27 cellular contexts compared by ENCODE assay signal in the genomic region with DNA sequence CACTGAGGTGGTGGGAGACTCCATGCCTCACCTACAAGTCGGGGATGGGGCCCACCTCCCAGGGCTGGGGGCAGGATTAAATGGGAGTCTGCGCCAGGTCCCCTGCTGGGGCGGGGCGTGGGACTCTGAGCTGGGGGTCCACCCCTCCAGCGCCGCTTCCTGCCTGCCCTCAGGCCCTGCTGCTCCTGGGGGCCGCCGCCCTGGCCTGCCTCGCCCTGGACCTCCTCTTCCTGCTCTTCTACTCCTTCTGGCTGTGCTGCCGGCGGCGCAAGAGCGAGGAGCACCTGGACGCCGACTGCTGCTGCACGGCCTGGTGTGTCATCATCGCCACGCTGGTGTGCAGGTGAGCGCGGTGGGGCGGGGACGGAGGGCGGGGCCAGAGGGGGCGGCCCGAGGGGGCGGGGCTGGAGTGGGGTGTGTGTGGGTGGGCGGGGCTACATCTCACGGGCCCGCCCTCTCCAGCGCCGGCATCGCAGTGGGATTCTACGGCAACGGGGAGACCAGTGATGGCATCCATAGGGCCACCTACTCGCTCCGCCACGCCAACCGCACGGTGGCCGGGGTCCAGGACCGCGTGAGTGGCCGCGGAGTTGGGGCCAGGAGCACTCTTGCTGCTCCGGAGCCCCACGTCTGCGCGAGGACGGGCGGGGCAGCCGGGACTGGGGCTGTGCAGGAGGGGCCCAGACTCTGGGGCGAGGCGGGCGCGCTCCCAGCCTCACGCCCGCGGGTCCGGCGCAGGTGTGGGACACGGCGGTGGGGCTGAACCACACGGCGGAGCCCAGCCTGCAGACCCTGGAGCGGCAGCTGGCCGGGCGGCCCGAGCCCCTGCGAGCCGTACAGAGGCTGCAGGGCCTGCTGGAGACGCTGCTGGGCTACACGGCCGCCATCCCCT. TPM values are rescaled to one million over a fixed set of nuclear protein-coding genes. Genes with fewer than 3 reads are reported as not detected.
DNase-seq lines count a peak whose midpoint lies in the region; ATAC-seq, FAIRE-seq and TF ChIP-seq lines count a peak whose summit lies in the region.
"Had no signal": no experiment of that assay in that cellular context is flagged by ENCODE, and none has a peak within 500 bp of the region (broad histone marks: within the 10 kb centered on the region; RNA-seq: fewer than 3 reads in every experiment).

No MANE protein-coding gene starts in this region.

- H3K4me3 ChIP-seq in right atrium auricular region: no peak overlapping the region
- H3K4me3 ChIP-seq in Panc1 (ENCODE audit: low read depth in 2 of 2, low read length in 2 of 2): no peak overlapping the region
- H3K4me3 ChIP-seq in iPS-15b (ENCODE audit: low read depth, low read length): peak overlapping the region; percentile 26
- H3K4me3 ChIP-seq: esophagus muscularis mucosa, gastrocnemius medialis, MG63, psoas muscle, vagina had no signal

- BruUV-seq in Panc1 (replicated peaks; lab: Mats Ljungman, UMichigan): no TSS peak

- H3K27me3 ChIP-seq in right atrium auricular region (no peaks in the 10 kb centered on the region), Panc1 (ENCODE audit: control insufficient read depth, insufficient read depth, low read length) (no peaks in the 10 kb centered on the region), iPS-15b (ENCODE audit: control insufficient read depth, insufficient read depth, low read length) (no peaks in the 10 kb centered on the region)
- H3K27me3 ChIP-seq: esophagus muscularis mucosa, gastrocnemius medialis, MG63, neutrophil, vagina had no signal

- CTCF ChIA-PET in Panc1 (lab: Charles Lee): no interaction called here

- POLR2A ChIA-PET in Panc1 (lab: Charles Lee): no interaction called here

- intact Hi-C loops in left ventricle myocardium superior (cut with micrococcal nuclease): no loop called here
- intact Hi-C loops in Panc1 (cut with micrococcal nuclease; ENCODE audit: unreplicated experiment): no loop called here

- H3K36me3 ChIP-seq in right atrium auricular region: peaks cover 22% of the 10 kb centered on the region
- H3K36me3 ChIP-seq in Panc1 (ENCODE audit: control insufficient read depth, insufficient read depth, low read length): peaks cover 2% of the 10 kb centered on the region; the same call in 1 of the 2 replicates
- H3K36me3 ChIP-seq in iPS-15b (ENCODE audit: control insufficient read depth, insufficient read depth, low read length): peaks cover 26% of the 10 kb centered on the region
- H3K36me3 ChIP-seq: gastrocnemius medialis had no signal

- FAIRE-seq in urothelium cell line (lab: Jason Lieb, UNC): peak; percentile 86

- H3K4me1 ChIP-seq in right atrium auricular region: peaks cover 0 to 25% of the 10 kb centered on the region in 2 donors
- peaks cover 38% of the 10 kb centered on the region for H3K4me1 ChIP-seq in Panc1 (ENCODE audit: control insufficient read depth, insufficient read depth, low read length)
- H3K4me1 ChIP-seq in iPS-15b (ENCODE audit: control insufficient read depth, insufficient read depth, low read length): no peaks in the 10 kb centered on the region

- DNase-seq in left ventricle myocardium superior (peak; percentile 25), right atrium auricular region (ENCODE audit: low spot score) (no peak), Panc1 (ENCODE audit: low read depth, low spot score) (no peak), urothelium cell line (ENCODE audit: low spot score) (peak; percentile 66)
- no peak for DNase-seq in stimulated activated naive CD4-positive, alpha-beta T cell treated with Interleukin-2 at 50 U/mL for 16 hours (lab: John Stamatoyannopoulos, UW)
- DNase-seq: ACHN; activated CD4-positive, alpha-beta T cell treated with anti-CD3 and anti-CD28 coated beads, Interleukin-2, amount 10 ng/mL, durations not matched to agents 7 days and 5 days; activated CD8-positive, alpha-beta memory T cell treated with anti-CD3 and anti-CD28 coated beads, Interleukin-2, amount 50 U/mL, for 4 hours; cerebellar nuclear complex; effector CD4-positive, alpha-beta T cell; gastrocnemius medialis; hippocampal formation; kidney glomerular epithelial cell; MG63; NCI-H1694; NCI-H82; PC-3; psoas muscle; stimulated activated CD4-positive, alpha-beta T cell treated with anti-CD3 and anti-CD28 coated beads, Interleukin-1b, Interleukin-23, amount 100 ng/mL, for 48 hours had no signal

- no peak overlapping the region for H3K9ac ChIP-seq in iPS-15b (ENCODE audit: low read depth, low read length)

- TF ChIP-seq CTCF in right atrium auricular region (IDR thresholded peaks at IDR 0.05) (no peak), Panc1 (IDR thresholded peaks at IDR 0.05) (no peak)

- H3K9me3 ChIP-seq in right atrium auricular region: no peaks in the 10 kb centered on the region
- no peaks in the 10 kb centered on the region for H3K9me3 ChIP-seq in Panc1 (ENCODE audit: control insufficient read depth, insufficient read depth, low read depth, low read length)
- H3K9me3 ChIP-seq in iPS-15b (ENCODE audit: control insufficient read depth, insufficient read depth, low read length): no peaks in the 10 kb centered on the region
- H3K9me3 ChIP-seq: esophagus muscularis mucosa, gastrocnemius medialis, MG63, neutrophil, psoas muscle, vagina had no signal

- ATAC-seq in left ventricle myocardium superior (no peak), Panc1 (peak; percentile 37; the same call in 1 of the 2 replicates), GM18870 (IDR thresholded peaks at IDR 0.05; ENCODE audit: unreplicated experiment) (no peak), GM19035 (IDR thresholded peaks at IDR 0.05; ENCODE audit: unreplicated experiment) (no peak)
- ATAC-seq: gastrocnemius medialis, PC-3, psoas muscle had no signal

- H3K27ac ChIP-seq in right atrium auricular region (no peak overlapping the region), Panc1 (ENCODE audit: low read length) (0 out of 2 replicates have a peak overlapping the region, but pooled peaks have one; percentile 11)
- H3K27ac ChIP-seq: esophagus muscularis mucosa, gastrocnemius medialis, psoas muscle, vagina had no signal

- in situ Hi-C loops in Panc1 (cut with HindIII; ENCODE audit: low pct_unique_long_range_greater_than_20kb, low sequenced_read_pairs): no loop called here

RNA-seq across cellular contexts. Expression of gene TTYH3, which starts 15.1 kb away (rescaled TPM):
- total RNA-seq in left ventricle myocardium superior (10.5 TPM), right atrium auricular region (10 to 100 TPM in 1 of 2 donors, 1 to 10 TPM in 1; 7.0 to 11.1 TPM), Panc1 (2021; ENCODE audit: unreplicated experiment) (278 TPM)
- 421 TPM for polyA plus RNA-seq in Panc1 (2012; ENCODE audit: insufficient read length)

RNA-seq across cellular contexts. Expression of gene AMZ1, which starts 41.1 kb away (rescaled TPM):
- 0.05 TPM for total RNA-seq in left ventricle myocardium superior
- under 1 TPM in 1 of 2 donors, not detected in 1; 0.07 TPM for total RNA-seq in right atrium auricular region
- 0.57 TPM for total RNA-seq in Panc1 (2021; ENCODE audit: unreplicated experiment)
- 0.91 TPM for polyA plus RNA-seq in Panc1 (2012; ENCODE audit: insufficient read length)
- total RNA-seq: G401, gastrocnemius medialis, lung microvascular endothelial cell, PC-3, psoas muscle had no signal

Comparison
In these comparisons a context has a peak if more than half of its experiments do, and no peak if none do; other contexts are left out.
1. DNase-seq: peak in left ventricle myocardium superior (single experiment) and urothelium cell line (single experiment); none in right atrium auricular region (single experiment), Panc1 (single experiment) and stimulated activated naive CD4-positive, alpha-beta T cell treated with Interleukin-2 at 50 U/mL for 16 hours (single experiment).
2. RNA of gene TTYH3, which starts 15.1 kb away (total RNA-seq): 278 TPM in Panc1 (single experiment); 7.0 to 11.1 TPM in right atrium auricular region and 10.5 TPM in left ventricle myocardium superior (single experiment); every median in the first group is over 10 times any median in the second.